In the genomic region with DNA sequence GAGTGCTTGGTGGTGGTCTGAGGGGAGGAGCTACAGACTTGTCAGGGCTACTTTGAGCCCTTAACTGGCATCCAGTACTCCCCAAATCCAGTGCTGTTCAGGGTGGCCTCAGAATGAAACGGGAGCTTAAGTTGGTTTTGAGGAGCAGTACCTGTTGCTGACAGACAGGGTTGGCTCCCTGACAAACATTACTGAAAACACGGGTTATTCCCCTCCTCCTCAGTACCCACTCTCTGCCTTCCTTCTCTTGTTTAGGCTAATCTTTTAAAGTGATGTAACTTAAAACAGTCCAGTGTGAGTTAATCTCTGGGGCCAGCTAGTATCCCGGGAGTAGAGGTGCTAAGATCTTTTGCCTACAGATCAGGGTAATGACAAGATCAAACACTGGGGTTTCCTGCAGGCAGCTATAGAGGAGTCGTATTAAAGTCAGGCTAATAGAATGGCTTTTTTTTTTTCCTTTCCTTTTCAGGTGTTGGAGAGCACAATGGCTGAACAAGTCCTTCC, we compare ENCODE assay signal across 8 cellular contexts.
A peak's percentile ranks its signal among the peaks of the same experiment; 100 is the strongest.
DNase-seq lines count a peak whose midpoint lies in the region; ATAC-seq and TF ChIP-seq lines count a peak whose summit lies in the region.

No MANE protein-coding gene starts in this region.

- intact Hi-C loops in head of caudate nucleus (cut with DNase I) = no loop called here

- peaks cover 23% of the 10 kb centered on the region for H3K27me3 ChIP-seq in iPS-20b (ENCODE audit: insufficient read depth, low read length)

- no peak overlapping the region for H3K9ac ChIP-seq in iPS-20b (ENCODE audit: low read depth, low read length)

- H3K36me3 ChIP-seq in iPS-20b (ENCODE audit: insufficient read depth, low read depth, low read length) = peaks cover 17% of the 10 kb centered on the region; the same call in 1 of the 2 replicates

- peak; percentile 35 for DNase-seq in activated T-cell treated with anti-CD3 and anti-CD28 coated beads for 48 hours (ENCODE audit: low read depth)
- DNase-seq in head of caudate nucleus = no peak
- DNase-seq in NCI-H2227 treated with DMSO at 0.1 percent for 48 hours (lab: John Stamatoyannopoulos, UW) = no peak
- DNase-seq in DMS 273 treated with DMSO at 0.1 percent for 48 hours (lab: John Stamatoyannopoulos, UW) = no peak

- TF ChIP-seq POLR2A in GM15510 (IDR thresholded peaks at IDR 0.05; ENCODE audit: borderline replicate concordance, extremely low read depth, insufficient read length) = peak; percentile 54

- H3K9me3 ChIP-seq in iPS-20b (ENCODE audit: insufficient read depth, low read depth, low read length) = no peaks in the 10 kb centered on the region

- ATAC-seq in HG02852 (IDR thresholded peaks at IDR 0.05; ENCODE audit: unreplicated experiment) (peak; percentile 23), GM18858 (IDR thresholded peaks at IDR 0.05; ENCODE audit: unreplicated experiment) (no peak)

- H3K4me1 ChIP-seq in iPS-20b (ENCODE audit: insufficient read depth, low read length) = peaks cover 14% of the 10 kb centered on the region

- 0 out of 2 replicates have a peak overlapping the region, but pooled peaks have one; percentile 5 for H3K4me3 ChIP-seq in iPS-20b (ENCODE audit: low read length)

- no peak overlapping the region for H3K27ac ChIP-seq in iPS-20b (ENCODE audit: low read length)
